In genomic region chr12:59459966-59460365, GRCh38 we compare ENCODE assay signal across 17 cellular contexts.
A peak's percentile ranks its signal among the peaks of the same experiment; 100 is the strongest.
DNase-seq lines count a peak whose midpoint lies in the region; ATAC-seq, FAIRE-seq and TF ChIP-seq lines count a peak whose summit lies in the region.
"Had no signal": no experiment of that assay in that cellular context is flagged by ENCODE, and none has a peak within 500 bp of the region (broad histone marks: within the 10 kb centered on the region; RNA-seq: fewer than 3 reads in every experiment).

No MANE protein-coding gene starts in this region.

- H3K4me1 ChIP-seq in H1 (replicated peaks in 1 of 4; ENCODE audit: control insufficient read depth in 3 of 4, insufficient read depth in 4 of 4, low read length in 3 of 4) (no peaks in the 10 kb centered on the region), mesendoderm (ENCODE audit: control insufficient read depth, low read depth, low read length) (peaks cover 4% of the 10 kb centered on the region)
- H3K4me1 ChIP-seq: pancreas had no signal

- no peak overlapping the region for H4K91ac ChIP-seq in H1 (replicated peaks; ENCODE audit: insufficient read length, low read length)

- TF ChIP-seq RAD21 in H1 (IDR thresholded peaks at IDR 0.05 in 1 of 2, conservative IDR thresholded peaks at IDR 0.05 in 1 of 2; ENCODE audit: low read depth in 2 of 2, low read length in 2 of 2) = no peak

- H3K23ac ChIP-seq in H1 (ENCODE audit: insufficient read length) (no peak overlapping the region), mesendoderm (ENCODE audit: low read length) (no peak overlapping the region)

- H2BK12ac ChIP-seq in H1 (ENCODE audit: low read depth, low read length) = no peak overlapping the region

- H3K36me3 ChIP-seq in H1 (ENCODE audit: control insufficient read depth in 2 of 4, insufficient read depth in 4 of 4, low read length in 3 of 4) = no peaks in the 10 kb centered on the region
- no peaks in the 10 kb centered on the region for H3K36me3 ChIP-seq in mesendoderm (ENCODE audit: control insufficient read depth, insufficient read depth, low read length)
- H3K36me3 ChIP-seq: pancreas, thoracic aorta had no signal

- H3K4me2 ChIP-seq in H1 (ENCODE audit: insufficient read depth in 1 of 2, low read depth in 2 of 2, low read length in 2 of 2) (no peak overlapping the region), mesendoderm (ENCODE audit: low read length) (no peak overlapping the region)

- H3K56ac ChIP-seq in H1 (replicated peaks; ENCODE audit: insufficient read length, low read depth, low read length) (no peak overlapping the region), mesendoderm (ENCODE audit: low read length) (no peak overlapping the region)

- no peak for TF ChIP-seq CTCF in AG09319 (IDR thresholded peaks at IDR 0.05; ENCODE audit: low read depth, low read length)
- no peak for TF ChIP-seq CTCF in H1 (IDR thresholded peaks at IDR 0.05; ENCODE audit: control extremely low read depth in 1 of 3, insufficient read depth in 1 of 3, low read depth in 1 of 3, low read length in 3 of 3)

- H3K27ac ChIP-seq in H1 (ENCODE audit: low read depth, low read length) (no peak overlapping the region), mesendoderm (ENCODE audit: low read depth, low read length) (no peak overlapping the region)
- H3K27ac ChIP-seq: epithelial cell of prostate, pancreas, thoracic aorta had no signal

- H3K18ac ChIP-seq in H1 (ENCODE audit: extremely low read depth, low read length) = no peak overlapping the region
- no peak overlapping the region for H3K18ac ChIP-seq in mesendoderm (ENCODE audit: low read length)

- H2BK120ac ChIP-seq in H1 (replicated peaks; ENCODE audit: low read depth, low read length) (no peak overlapping the region), mesendoderm (ENCODE audit: low read depth, low read length) (no peak overlapping the region)

- H3K4ac ChIP-seq in H1 (replicated peaks; ENCODE audit: insufficient read length, low read depth, low read length) = no peak overlapping the region
- H3K4ac ChIP-seq in mesendoderm (ENCODE audit: low read depth, low read length) = no peak overlapping the region

- H2BK5ac ChIP-seq in H1 (ENCODE audit: low read depth, low read length) (no peak overlapping the region), mesendoderm (ENCODE audit: low read length) (no peak overlapping the region)

- POLR2A ChIA-PET in H1 (lab: Charles Lee; ENCODE audit: partially characterized antibody) = no interaction called here

- DNase-seq in AG09319 (ENCODE audit: extremely low read depth, low read depth) (peak; percentile 3), LHCN-M2 (ENCODE audit: low read depth) (peak; percentile 53), H1 (ENCODE audit: low read depth in 1 of 2, low spot score in 2 of 2) (no peak), mesendoderm (peak; percentile 24), putamen (ENCODE audit: low spot score) (no peak), SIG-M5 treated with dmso at 0.1 percent for 504 hours (lab: John Stamatoyannopoulos, UW; ENCODE audit: unreplicated experiment) (no peak), amygdala (lab: John Stamatoyannopoulos, UW) (no peak)
- DNase-seq: activated CD4-positive, CD25-positive, alpha-beta regulatory T cell; activated naive CD4-positive, alpha-beta T cell treated with anti-CD3 and anti-CD28 coated beads, Interleukin-2, amount 10 ng/mL, durations not matched to agents 7 days and 5 days; cerebellar nuclear complex; DMS79; NCI-H446 treated with DMSO at 0.1 percent for 48 hours; pancreas; T-helper 1 cell had no signal

- CTCF ChIA-PET in H1 (lab: Charles Lee; ENCODE audit: partially characterized antibody) = no interaction called here

- H3K79me1 ChIP-seq in H1 (ENCODE audit: low read depth, low read length) = no peaks in the 10 kb centered on the region
- H3K79me1 ChIP-seq in mesendoderm (ENCODE audit: low read length) = no peaks in the 10 kb centered on the region

- 78 to 100% methylated on average over 1 to 3 of the region's 3 CpGs for WGBS in H1 (ENCODE audit: extremely low coverage in 1 of 2, insufficient coverage in 1 of 2, insufficient read length in 1 of 2, insufficient replicate concordance in 2 of 2, low coverage in 1 of 2, low lambda C conversion rate in 2 of 2, missing lambda C conversion rate in 1 of 2), 2 experiments
- 100% methylated on average over 1 of the region's 3 CpGs for WGBS in mesendoderm (ENCODE audit: extremely low coverage, insufficient coverage, low lambda C conversion rate)

- H3K79me2 ChIP-seq in H1 (ENCODE audit: control insufficient read depth in 1 of 2, insufficient read depth in 2 of 2, low read length in 2 of 2) = no peaks in the 10 kb centered on the region
- H3K79me2 ChIP-seq in mesendoderm (ENCODE audit: control insufficient read depth, insufficient read depth, low read length) = no peaks in the 10 kb centered on the region

- peak overlapping the region; percentile 89 for H2AFZ ChIP-seq in H1 (ENCODE audit: low read length)

- H3K4me3 ChIP-seq in H1 (ENCODE audit: extremely low read depth in 1 of 4, insufficient read depth in 2 of 4, low read depth in 3 of 4, low read length in 4 of 4) (no peak overlapping the region), mesendoderm (ENCODE audit: low read length) (no peak overlapping the region)
- H3K4me3 ChIP-seq: pancreas, thoracic aorta had no signal

- no peaks in the 10 kb centered on the region for H3K9me3 ChIP-seq in H1 (ENCODE audit: insufficient read depth in 2 of 2, low read depth in 1 of 2, low read length in 1 of 2)
- H3K9me3 ChIP-seq: pancreas, thoracic aorta had no signal

- H3K14ac ChIP-seq in H1 (ENCODE audit: insufficient read length) = no peak overlapping the region

- H4K8ac ChIP-seq in H1 (ENCODE audit: extremely low read depth, insufficient read depth, low read length) (no peak overlapping the region), mesendoderm (ENCODE audit: low read depth, low read length) (no peak overlapping the region)

- FAIRE-seq in H1 (lab: Jason Lieb, UNC) = no peak
- FAIRE-seq: pancreas had no signal

- no peak for ATAC-seq in HG03095 (IDR thresholded peaks at IDR 0.05; ENCODE audit: unreplicated experiment)

- H2BK20ac ChIP-seq in H1 (ENCODE audit: low read length) = no peak overlapping the region

- H4K5ac ChIP-seq in H1 (ENCODE audit: insufficient read length, low read depth, low read length) = no peak overlapping the region
- no peak overlapping the region for H4K5ac ChIP-seq in mesendoderm (ENCODE audit: low read length)

- H3K9ac ChIP-seq in H1 (replicated peaks in 1 of 4; ENCODE audit: extremely low read depth in 1 of 4, low read depth in 3 of 4, low read length in 3 of 4) = no peak overlapping the region
- no peak overlapping the region for H3K9ac ChIP-seq in mesendoderm (ENCODE audit: low read length)

- no peak for TF ChIP-seq POLR2A in H1 (IDR thresholded peaks at IDR 0.05; ENCODE audit: control extremely low read depth in 1 of 2, low read depth in 2 of 2, low read length in 2 of 2)

- H2BK15ac ChIP-seq in H1 (ENCODE audit: low read length) (no peak overlapping the region), mesendoderm (replicated peaks; ENCODE audit: low read depth) (no peak overlapping the region)

- H3K23me2 ChIP-seq in H1 (ENCODE audit: low read depth, low read length) = no peaks in the 10 kb centered on the region

- H3K27me3 ChIP-seq in H1 (replicated peaks in 1 of 4; ENCODE audit: control insufficient read depth in 3 of 4, extremely low read depth in 1 of 4, insufficient read depth in 3 of 4, low read length in 3 of 4) (no peaks in the 10 kb centered on the region), mesendoderm (ENCODE audit: insufficient read depth, low read length, poor library complexity) (no peaks in the 10 kb centered on the region)
- H3K27me3 ChIP-seq: pancreas had no signal

- no peaks in the 10 kb centered on the region for H4K20me1 ChIP-seq in H1 (replicated peaks in 1 of 2; ENCODE audit: control insufficient read depth in 1 of 2, insufficient read depth in 2 of 2, low read length in 2 of 2)

- TF ChIP-seq EP300 in H1 (IDR thresholded peaks at IDR 0.05; ENCODE audit: borderline replicate concordance in 1 of 2, low read depth in 2 of 2, low read length in 2 of 2) = no peak

- no peak overlapping the region for H2AK5ac ChIP-seq in H1 (ENCODE audit: low read depth, low read length)
- H2AK5ac ChIP-seq in mesendoderm (ENCODE audit: low read length) = no peak overlapping the region

TF ChIP-seq in H1, 55 proteins besides CTCF, POLR2A, EP300 and RAD21:
- TF ChIP-seq SP2 (IDR thresholded peaks at IDR 0.05; ENCODE audit: low read length) (no peak), TBP (IDR thresholded peaks at IDR 0.05; ENCODE audit: low read depth, low read length) (no peak), MAX (IDR thresholded peaks at IDR 0.05) (no peak), KDM5A (IDR thresholded peaks at IDR 0.05; ENCODE audit: low read length) (no peak), CREB1 (IDR thresholded peaks at IDR 0.05) (no peak)
TF ChIP-seq in H1: peak in this region for 0.

Comparison
In these comparisons a context has a peak if more than half of its experiments do, and no peak if none do; other contexts are left out.
1. DNase-seq: peak in AG09319 (single experiment), LHCN-M2 (single experiment) and mesendoderm (single experiment); none in H1 (0 of 2), putamen (single experiment), SIG-M5 treated with dmso at 0.1 percent for 504 hours (single experiment) and amygdala (0 of 56).